Comparison of ENCODE assay signal across 2 cellular contexts in the genomic region with DNA sequence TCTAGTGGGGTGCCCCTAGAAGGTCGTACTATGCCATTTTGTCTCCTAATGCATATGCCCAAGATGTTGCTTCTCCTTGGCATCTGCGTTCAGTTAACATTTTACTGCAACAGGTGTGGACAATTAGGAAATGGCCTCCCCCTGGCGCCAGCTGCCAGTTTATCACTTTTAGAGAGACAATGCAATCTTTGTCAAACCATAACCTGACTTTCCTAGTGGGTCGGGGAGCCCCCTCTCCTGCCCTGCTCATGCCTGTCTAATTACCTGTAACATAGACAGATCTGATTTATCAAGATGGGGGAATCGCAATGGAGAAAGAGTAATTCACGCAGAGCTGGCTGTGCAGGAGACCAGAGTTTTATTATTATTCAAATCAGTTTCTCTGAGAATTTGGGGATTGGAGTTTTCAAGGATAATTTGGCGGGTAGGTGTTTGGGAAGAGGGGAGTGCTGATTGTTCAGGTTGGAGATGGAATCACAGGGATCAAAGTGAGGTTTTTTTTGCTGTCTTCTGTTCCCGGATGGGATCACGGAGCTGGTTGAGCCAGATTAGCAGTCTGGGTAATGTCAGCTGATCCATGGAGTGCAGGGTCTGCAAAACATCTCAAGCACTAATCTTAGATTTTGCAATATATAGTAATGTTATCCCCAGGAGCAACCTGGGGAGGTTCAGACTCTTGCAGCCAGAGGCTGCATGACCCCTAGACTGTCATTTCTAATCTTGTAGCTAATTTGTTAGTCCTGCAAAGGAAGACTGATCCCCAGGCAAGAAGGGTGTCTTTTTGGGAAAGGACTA.
TF ChIP-seq lines count a peak whose summit lies in the region.

No MANE protein-coding gene starts in this region.

TF ChIP-seq in GM23338, 12 proteins besides CTCF, POLR2A, EP300 and RAD21 (continued from another document and continues in another):
- TF ChIP-seq, protein P1, sequence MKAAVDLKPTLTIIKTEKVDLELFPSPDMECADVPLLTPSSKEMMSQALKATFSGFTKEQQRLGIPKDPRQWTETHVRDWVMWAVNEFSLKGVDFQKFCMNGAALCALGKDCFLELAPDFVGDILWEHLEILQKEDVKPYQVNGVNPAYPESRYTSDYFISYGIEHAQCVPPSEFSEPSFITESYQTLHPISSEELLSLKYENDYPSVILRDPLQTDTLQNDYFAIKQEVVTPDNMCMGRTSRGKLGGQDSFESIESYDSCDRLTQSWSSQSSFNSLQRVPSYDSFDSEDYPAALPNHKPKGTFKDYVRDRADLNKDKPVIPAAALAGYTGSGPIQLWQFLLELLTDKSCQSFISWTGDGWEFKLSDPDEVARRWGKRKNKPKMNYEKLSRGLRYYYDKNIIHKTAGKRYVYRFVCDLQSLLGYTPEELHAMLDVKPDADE (IDR thresholded peaks at IDR 0.05): no peak
- TF ChIP-seq NANOG (IDR thresholded peaks at IDR 0.05; ENCODE audit: borderline replicate concordance): no peak
- no peak for TF ChIP-seq JUNB (IDR thresholded peaks at IDR 0.05; ENCODE audit: unreplicated experiment)
- TF ChIP-seq, protein P2, sequence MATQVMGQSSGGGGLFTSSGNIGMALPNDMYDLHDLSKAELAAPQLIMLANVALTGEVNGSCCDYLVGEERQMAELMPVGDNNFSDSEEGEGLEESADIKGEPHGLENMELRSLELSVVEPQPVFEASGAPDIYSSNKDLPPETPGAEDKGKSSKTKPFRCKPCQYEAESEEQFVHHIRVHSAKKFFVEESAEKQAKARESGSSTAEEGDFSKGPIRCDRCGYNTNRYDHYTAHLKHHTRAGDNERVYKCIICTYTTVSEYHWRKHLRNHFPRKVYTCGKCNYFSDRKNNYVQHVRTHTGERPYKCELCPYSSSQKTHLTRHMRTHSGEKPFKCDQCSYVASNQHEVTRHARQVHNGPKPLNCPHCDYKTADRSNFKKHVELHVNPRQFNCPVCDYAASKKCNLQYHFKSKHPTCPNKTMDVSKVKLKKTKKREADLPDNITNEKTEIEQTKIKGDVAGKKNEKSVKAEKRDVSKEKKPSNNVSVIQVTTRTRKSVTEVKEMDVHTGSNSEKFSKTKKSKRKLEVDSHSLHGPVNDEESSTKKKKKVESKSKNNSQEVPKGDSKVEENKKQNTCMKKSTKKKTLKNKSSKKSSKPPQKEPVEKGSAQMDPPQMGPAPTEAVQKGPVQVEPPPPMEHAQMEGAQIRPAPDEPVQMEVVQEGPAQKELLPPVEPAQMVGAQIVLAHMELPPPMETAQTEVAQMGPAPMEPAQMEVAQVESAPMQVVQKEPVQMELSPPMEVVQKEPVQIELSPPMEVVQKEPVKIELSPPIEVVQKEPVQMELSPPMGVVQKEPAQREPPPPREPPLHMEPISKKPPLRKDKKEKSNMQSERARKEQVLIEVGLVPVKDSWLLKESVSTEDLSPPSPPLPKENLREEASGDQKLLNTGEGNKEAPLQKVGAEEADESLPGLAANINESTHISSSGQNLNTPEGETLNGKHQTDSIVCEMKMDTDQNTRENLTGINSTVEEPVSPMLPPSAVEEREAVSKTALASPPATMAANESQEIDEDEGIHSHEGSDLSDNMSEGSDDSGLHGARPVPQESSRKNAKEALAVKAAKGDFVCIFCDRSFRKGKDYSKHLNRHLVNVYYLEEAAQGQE (IDR thresholded peaks at IDR 0.05; ENCODE audit: unreplicated experiment): no peak
- TF ChIP-seq EZH2 (IDR thresholded peaks at IDR 0.05; ENCODE audit: low read depth, unreplicated experiment): no peak
- TF ChIP-seq POLR2AphosphoS5 (IDR thresholded peaks at IDR 0.05; ENCODE audit: low read depth): no peak
- no peak for TF ChIP-seq ZNF331 (CRISPR knock-in tag; IDR thresholded peaks at IDR 0.05; ENCODE audit: low read depth)

TF ChIP-seq in H1, 55 proteins besides CTCF, POLR2A, EP300 and RAD21 (continued from another document):
- TF ChIP-seq CHD2 (IDR thresholded peaks at IDR 0.05; ENCODE audit: low read length) (no peak), POU5F1 (IDR thresholded peaks at IDR 0.05; ENCODE audit: low read depth, low read length) (no peak), TBP (IDR thresholded peaks at IDR 0.05; ENCODE audit: low read depth, low read length) (no peak), BRCA1 (IDR thresholded peaks at IDR 0.05; ENCODE audit: low read depth, low read length) (no peak), EZH2 (IDR thresholded peaks at IDR 0.05; ENCODE audit: low read depth, low read length, severe bottlenecking) (no peak), BCL11A (IDR thresholded peaks at IDR 0.05; ENCODE audit: low read depth in 2 of 2, low read length in 2 of 2) (no peak), SP1 (IDR thresholded peaks at IDR 0.05; ENCODE audit: low read depth, low read length) (no peak), PHF8 (conservative IDR thresholded peaks at IDR 0.05; ENCODE audit: low read depth, low read length) (no peak), ZNF274 (IDR thresholded peaks at IDR 0.05; ENCODE audit: borderline replicate concordance, extremely low read depth, low read length) (no peak), MAFK (IDR thresholded peaks at IDR 0.05; ENCODE audit: low read depth, low read length) (no peak), JUN (IDR thresholded peaks at IDR 0.05; ENCODE audit: low read depth, low read length) (no peak), GABPA (IDR thresholded peaks at IDR 0.05; ENCODE audit: borderline replicate concordance, insufficient read depth, low read length) (no peak), RBBP5 (IDR thresholded peaks at IDR 0.05; ENCODE audit: borderline replicate concordance, low read depth, low read length) (no peak), TAF1 (IDR thresholded peaks at IDR 0.05; ENCODE audit: low read depth, low read length) (no peak)
- TF ChIP-seq, protein P3, sequence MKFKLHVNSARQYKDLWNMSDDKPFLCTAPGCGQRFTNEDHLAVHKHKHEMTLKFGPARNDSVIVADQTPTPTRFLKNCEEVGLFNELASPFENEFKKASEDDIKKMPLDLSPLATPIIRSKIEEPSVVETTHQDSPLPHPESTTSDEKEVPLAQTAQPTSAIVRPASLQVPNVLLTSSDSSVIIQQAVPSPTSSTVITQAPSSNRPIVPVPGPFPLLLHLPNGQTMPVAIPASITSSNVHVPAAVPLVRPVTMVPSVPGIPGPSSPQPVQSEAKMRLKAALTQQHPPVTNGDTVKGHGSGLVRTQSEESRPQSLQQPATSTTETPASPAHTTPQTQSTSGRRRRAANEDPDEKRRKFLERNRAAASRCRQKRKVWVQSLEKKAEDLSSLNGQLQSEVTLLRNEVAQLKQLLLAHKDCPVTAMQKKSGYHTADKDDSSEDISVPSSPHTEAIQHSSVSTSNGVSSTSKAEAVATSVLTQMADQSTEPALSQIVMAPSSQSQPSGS (IDR thresholded peaks at IDR 0.05; ENCODE audit: low read length): no peak
- TF ChIP-seq, protein P4, sequence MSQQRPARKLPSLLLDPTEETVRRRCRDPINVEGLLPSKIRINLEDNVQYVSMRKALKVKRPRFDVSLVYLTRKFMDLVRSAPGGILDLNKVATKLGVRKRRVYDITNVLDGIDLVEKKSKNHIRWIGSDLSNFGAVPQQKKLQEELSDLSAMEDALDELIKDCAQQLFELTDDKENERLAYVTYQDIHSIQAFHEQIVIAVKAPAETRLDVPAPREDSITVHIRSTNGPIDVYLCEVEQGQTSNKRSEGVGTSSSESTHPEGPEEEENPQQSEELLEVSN (IDR thresholded peaks at IDR 0.05): no peak
- TF ChIP-seq, protein P5, sequence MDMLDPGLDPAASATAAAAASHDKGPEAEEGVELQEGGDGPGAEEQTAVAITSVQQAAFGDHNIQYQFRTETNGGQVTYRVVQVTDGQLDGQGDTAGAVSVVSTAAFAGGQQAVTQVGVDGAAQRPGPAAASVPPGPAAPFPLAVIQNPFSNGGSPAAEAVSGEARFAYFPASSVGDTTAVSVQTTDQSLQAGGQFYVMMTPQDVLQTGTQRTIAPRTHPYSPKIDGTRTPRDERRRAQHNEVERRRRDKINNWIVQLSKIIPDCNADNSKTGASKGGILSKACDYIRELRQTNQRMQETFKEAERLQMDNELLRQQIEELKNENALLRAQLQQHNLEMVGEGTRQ (IDR thresholded peaks at IDR 0.05; ENCODE audit: low read length): no peak
- TF ChIP-seq, protein P6, sequence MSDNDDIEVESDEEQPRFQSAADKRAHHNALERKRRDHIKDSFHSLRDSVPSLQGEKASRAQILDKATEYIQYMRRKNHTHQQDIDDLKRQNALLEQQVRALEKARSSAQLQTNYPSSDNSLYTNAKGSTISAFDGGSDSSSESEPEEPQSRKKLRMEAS (IDR thresholded peaks at IDR 0.05): no peak
